Comparison of ENCODE assay signal across 8 cellular contexts in the genomic region with DNA sequence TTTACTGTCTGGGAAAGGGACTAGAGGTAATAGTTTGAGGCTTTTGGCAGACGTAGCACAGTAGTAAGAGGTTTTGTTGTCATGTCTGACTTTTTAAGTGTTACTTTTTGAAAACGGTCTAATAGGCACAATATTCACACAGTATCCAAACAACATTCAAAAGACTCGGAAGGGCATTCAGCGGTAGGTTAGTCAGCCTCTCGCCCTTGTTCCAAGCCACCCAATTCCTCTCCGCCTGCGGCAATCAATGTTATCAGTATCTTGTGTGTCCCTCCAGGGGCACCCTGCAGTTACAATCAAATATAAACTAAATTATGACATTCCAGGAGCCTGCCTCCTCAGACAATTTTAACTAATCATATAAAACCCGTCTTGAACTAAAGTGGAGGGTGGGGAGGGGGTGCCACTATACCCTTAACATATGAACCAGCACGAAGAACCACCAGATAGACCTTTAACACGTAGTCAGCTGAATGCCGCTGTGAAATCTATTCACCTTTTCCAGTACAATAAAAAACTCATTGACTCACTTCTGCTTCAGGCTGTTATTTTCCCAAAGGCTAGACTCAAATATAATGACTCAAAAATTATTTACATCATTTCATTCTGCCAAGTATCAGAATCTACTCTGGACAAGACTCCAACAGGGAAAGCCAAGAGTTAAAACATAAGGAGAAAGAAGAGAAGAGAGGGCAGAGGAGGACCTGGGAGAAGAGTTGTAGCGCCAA. TPM values are rescaled to one million over a fixed set of nuclear protein-coding genes. Genes with fewer than 3 reads are reported as not detected.
DNase-seq lines count a peak whose midpoint lies in the region; ATAC-seq and TF ChIP-seq lines count a peak whose summit lies in the region.

No MANE protein-coding gene starts in this region.

- H3K4me1 ChIP-seq in CD8-positive, alpha-beta T cell (ENCODE audit: insufficient read depth, low read length), result peaks cover 25% of the 10 kb centered on the region
- peaks cover 8 to 22% of the 10 kb centered on the region in 2 donors for H3K4me1 ChIP-seq in duodenal mucosa (ENCODE audit: control insufficient read depth in 1 of 2, insufficient read depth in 2 of 2, low read length in 2 of 2)

- peak overlapping the region; percentile 96 for H3K4me3 Mint-ChIP-seq in CD8-positive, alpha-beta T cell
- peak overlapping the region; percentile 97 for H3K4me3 Mint-ChIP-seq in neural crest cell

- peaks cover 13% of the 10 kb centered on the region for H3K27me3 Mint-ChIP-seq in CD8-positive, alpha-beta T cell (ENCODE audit: low read depth)
- H3K27me3 Mint-ChIP-seq in neural crest cell (ENCODE audit: low read depth), result peaks cover 10% of the 10 kb centered on the region

- no peaks in the 10 kb centered on the region for H3K27me3 ChIP-seq in CD8-positive, alpha-beta T cell (ENCODE audit: insufficient read depth, low read length)
- H3K27me3 ChIP-seq in duodenal mucosa (ENCODE audit: control insufficient read depth in 1 of 2, insufficient read depth in 2 of 2, low read length in 2 of 2), result no peaks in the 10 kb centered on the region

- H3K9me3 Mint-ChIP-seq in CD8-positive, alpha-beta T cell, result no peaks in the 10 kb centered on the region
- H3K9me3 Mint-ChIP-seq in neural crest cell, result no peaks in the 10 kb centered on the region

- intact Hi-C loops in CD8-positive, alpha-beta T cell (cut with DNase I, micrococcal nuclease), result loop anchor here (2.0 to 10.0 kb wide), 7 partner anchors 496 to 1886 kb away; a partner anchor contains a TSS

- H3K27ac ChIP-seq in CD8-positive, alpha-beta T cell (ENCODE audit: low read depth, low read length), result no peak overlapping the region
- H3K27ac ChIP-seq in duodenal mucosa (ENCODE audit: low read depth, low read length), result no peak overlapping the region

- peak overlapping the region; percentile 97 for H3K4me3 ChIP-seq in CD8-positive, alpha-beta T cell (ENCODE audit: low read depth, low read length)
- peak overlapping the region; percentile 81 to 95 for H3K4me3 ChIP-seq in duodenal mucosa (ENCODE audit: low read depth in 1 of 2, low read length in 2 of 2)

- TF ChIP-seq CTCF in CD8-positive, alpha-beta T cell (IDR thresholded peaks at IDR 0.05), result no peak
- TF ChIP-seq CTCF in neural crest cell (conservative IDR thresholded peaks at IDR 0.05), result no peak

- no peaks in the 10 kb centered on the region for H3K36me3 ChIP-seq in CD8-positive, alpha-beta T cell (ENCODE audit: insufficient read depth, low read length)
- peaks cover 3 to 10% of the 10 kb centered on the region in 2 donors for H3K36me3 ChIP-seq in duodenal mucosa (ENCODE audit: control insufficient read depth in 1 of 2, insufficient read depth in 2 of 2, low read length in 2 of 2)

- CTCF ChIA-PET in CD8-positive, alpha-beta T cell (lab: Charles Lee), result no interaction called here

- no peak for ATAC-seq in CD8-positive, alpha-beta T cell

- H3K36me3 Mint-ChIP-seq in CD8-positive, alpha-beta T cell, result peaks cover 34% of the 10 kb centered on the region
- H3K36me3 Mint-ChIP-seq in neural crest cell (ENCODE audit: low read depth), result no peaks in the 10 kb centered on the region

- DNase-seq in CD8-positive, alpha-beta T cell, result no peak
- DNase-seq in NCI-H146 (lab: John Stamatoyannopoulos, UW) (peak; percentile 88), neural crest cell (ENCODE audit: low read depth, low spot score) (no peak), retina (no peak), NCI-H2081 (lab: John Stamatoyannopoulos, UW) (no peak), NCI-H226 (no peak)
- no peak for DNase-seq in stimulated activated CD4-positive, alpha-beta T cell treated with anti-CD3 and anti-CD28 coated beads, Interleukin-2, amount 100 ng/mL, for 48 hours

- peak overlapping the region; percentile 95 for H3K27ac Mint-ChIP-seq in CD8-positive, alpha-beta T cell
- H3K27ac Mint-ChIP-seq in neural crest cell (ENCODE audit: unreplicated experiment), result no peak overlapping the region

- H3K4me1 Mint-ChIP-seq in CD8-positive, alpha-beta T cell (ENCODE audit: low read depth), result peaks cover 45% of the 10 kb centered on the region
- peaks cover 27% of the 10 kb centered on the region for H3K4me1 Mint-ChIP-seq in neural crest cell

- POLR2A ChIA-PET in CD8-positive, alpha-beta T cell (lab: Charles Lee), result interaction anchor here (1.3 kb wide), 1 partner anchor 19 kb away, joined by 3 read pairs; no protein-coding TSS in a partner anchor

- no peaks in the 10 kb centered on the region for H3K9me3 ChIP-seq in CD8-positive, alpha-beta T cell (ENCODE audit: low read length)
- H3K9me3 ChIP-seq in duodenal mucosa (ENCODE audit: control insufficient read depth in 1 of 2, low read length in 2 of 2), result no peaks in the 10 kb centered on the region

- H3K9ac ChIP-seq in duodenal mucosa (ENCODE audit: low read depth in 1 of 2, low read length in 2 of 2), result peak overlapping the region; percentile 81 to 91

RNA-seq across cellular contexts. Expression of a gene that starts 1.7 kb away (rescaled TPM):
- total RNA-seq in CD8-positive, alpha-beta T cell, result 1 to 10 TPM; 7.5 to 7.7 TPM
- total RNA-seq in neural crest cell, result 4.5 and 4.6 TPM in 2 replicates
